In genomic region chr2:46984034-46984433, GRCh38 we compare ENCODE assay signal across 11 cellular contexts. TPM values are rescaled to one million over a fixed set of nuclear protein-coding genes. Genes with fewer than 3 reads are reported as not detected.
DNase-seq lines count a peak whose midpoint lies in the region; FAIRE-seq and TF ChIP-seq lines count a peak whose summit lies in the region.
"Had no signal": no experiment of that assay in that cellular context is flagged by ENCODE, and none has a peak within 500 bp of the region (broad histone marks: within the 10 kb centered on the region; RNA-seq: fewer than 3 reads in every experiment).

No MANE protein-coding gene starts in this region.

- H3K27ac ChIP-seq in PC-9 = peak overlapping the region; percentile 86; the same call in 1 of the 2 replicates
- H3K27ac ChIP-seq in endothelial cell of umbilical vein (ENCODE audit: insufficient read depth, low read depth, low read length) = peak overlapping the region; percentile 1
- H3K27ac ChIP-seq in tibial nerve = peak overlapping the region in 3 of 4 donors; percentile 73 to 95 (median 87)
- peak overlapping the region in 1 of 2 donors; percentile 82 for H3K27ac ChIP-seq in small intestine (ENCODE audit: low read depth in 1 of 2, low read length in 1 of 2)

- H4K20me1 ChIP-seq in PC-9 (ENCODE audit: insufficient read depth) = no peaks in the 10 kb centered on the region
- no peaks in the 10 kb centered on the region for H4K20me1 ChIP-seq in endothelial cell of umbilical vein (replicated peaks; ENCODE audit: control insufficient read depth, extremely low read depth, insufficient read depth, low read length)

- H3K79me2 ChIP-seq in PC-9 (ENCODE audit: low read depth) (peaks cover 46% of the 10 kb centered on the region), endothelial cell of umbilical vein (ENCODE audit: control insufficient read depth, insufficient read depth, low read length) (no peaks in the 10 kb centered on the region)

- H3K4me1 ChIP-seq in PC-9 (replicated peaks; ENCODE audit: insufficient read depth) (peaks cover 68% of the 10 kb centered on the region), endothelial cell of umbilical vein (ENCODE audit: control insufficient read depth, extremely low read depth, insufficient read depth, low read length) (peaks cover 44% of the 10 kb centered on the region), tibial nerve (peaks cover 4 to 85% (median 62%) of the 10 kb centered on the region in 4 donors), small intestine (ENCODE audit: control insufficient read depth in 2 of 2, insufficient read depth in 1 of 2, low read depth in 1 of 2, low read length in 1 of 2) (peaks cover 10 to 14% of the 10 kb centered on the region in 2 donors)

- BruUV-seq in PC-9 (replicated peaks; lab: Mats Ljungman, UMichigan) (no TSS peak), endothelial cell of umbilical vein (replicated peaks; lab: Mats Ljungman, UMichigan) (no TSS peak)

- peaks cover 77% of the 10 kb centered on the region for H3K4me1 Mint-ChIP-seq in activated naive CD4-positive, alpha-beta T cell treated with anti-CD3 and anti-CD28 coated beads for 36 hours (ENCODE audit: low read depth)

- H3K9ac ChIP-seq in endothelial cell of umbilical vein (replicated peaks; ENCODE audit: extremely low read depth, insufficient read depth, low read length) = no peak overlapping the region

- intact Hi-C loops in activated naive CD4-positive, alpha-beta T cell treated with anti-CD3 and anti-CD28 coated beads for 36 hours (cut with micrococcal nuclease) = loop anchor here (2.0 kb wide), 1 partner anchor 419 kb away; the partner anchor contains the start of gene MSH2
- intact Hi-C loops in PC-9 (cut with micrococcal nuclease; ENCODE audit: unreplicated experiment) = no loop called here
- intact Hi-C loops in endothelial cell of umbilical vein (cut with micrococcal nuclease) = no loop called here

- H3K27me3 Mint-ChIP-seq in activated naive CD4-positive, alpha-beta T cell treated with anti-CD3 and anti-CD28 coated beads for 36 hours (ENCODE audit: low read depth) = no peaks in the 10 kb centered on the region

- TF ChIP-seq CTCF in PC-9 (conservative IDR thresholded peaks at IDR 0.05) = no peak
- TF ChIP-seq CTCF in endothelial cell of umbilical vein (IDR thresholded peaks at IDR 0.05; ENCODE audit: extremely low read depth in 1 of 2, insufficient read depth in 1 of 2, low read depth in 1 of 2, low read length in 2 of 2) = no peak
- no peak for TF ChIP-seq CTCF in tibial nerve (IDR thresholded peaks at IDR 0.05)

- no peak overlapping the region for H2AFZ ChIP-seq in PC-9
- no peak overlapping the region for H2AFZ ChIP-seq in endothelial cell of umbilical vein (ENCODE audit: low read depth, low read length)

- no peaks in the 10 kb centered on the region for H3K9me3 ChIP-seq in PC-9 (ENCODE audit: insufficient read depth, low read depth)
- H3K9me3 ChIP-seq in endothelial cell of umbilical vein (replicated peaks; ENCODE audit: control insufficient read depth, insufficient read depth, low read length) = no peaks in the 10 kb centered on the region
- no peaks in the 10 kb centered on the region for H3K9me3 ChIP-seq in tibial nerve
- no peaks in the 10 kb centered on the region for H3K9me3 ChIP-seq in small intestine (ENCODE audit: control insufficient read depth, low read depth)
- H3K9me3 ChIP-seq: HAP-1 had no signal

- H3K4me2 ChIP-seq in PC-9 = no peak overlapping the region
- H3K4me2 ChIP-seq in endothelial cell of umbilical vein (ENCODE audit: insufficient read depth, low read length) = no peak overlapping the region

- H3K27me3 ChIP-seq in PC-9 (ENCODE audit: insufficient read depth, low read depth) (no peaks in the 10 kb centered on the region), endothelial cell of umbilical vein (ENCODE audit: control insufficient read depth in 2 of 2, insufficient read depth in 2 of 2, low read length in 2 of 2) (no peaks in the 10 kb centered on the region), tibial nerve (no peaks in the 10 kb centered on the region), small intestine (ENCODE audit: control insufficient read depth in 2 of 2, insufficient read depth in 2 of 2, low read length in 2 of 2) (no peaks in the 10 kb centered on the region)

- DNase-seq in activated naive CD4-positive, alpha-beta T cell treated with anti-CD3 and anti-CD28 coated beads for 36 hours = no peak
- DNase-seq in activated naive CD4-positive, alpha-beta T cell treated with Interleukin-2 at 50 U/mL for 16 hours = no peak
- DNase-seq in PC-9 (no peak), endothelial cell of umbilical vein (ENCODE audit: low read depth, low spot score) (no peak), tibial nerve (ENCODE audit: low spot score in 2 of 2) (no peak), NCI-H524 treated with DMSO at 0.1 percent for 48 hours (lab: John Stamatoyannopoulos, UW) (no peak), small intestine (no peak), D341Med (ENCODE audit: low spot score) (no peak)
- DNase-seq: stimulated activated naive CD4-positive, alpha-beta T cell had no signal

- 92 to 95% methylated on average over 4 to 5 of the region's 5 CpGs for WGBS in tibial nerve, 2 donors
- WGBS in small intestine, 3 donors = 84 to 92% (median 87%) methylated on average over 5 of the region's 5 CpGs

- POLR2A ChIA-PET in PC-9 (lab: Charles Lee; ENCODE audit: unreplicated experiment) (interaction anchor here (0.7 kb wide), 1 partner anchor 45 kb away, joined by 3 read pairs; no protein-coding TSS in a partner anchor), endothelial cell of umbilical vein (lab: Charles Lee) (no interaction called here)

- H3K9me2 ChIP-seq in PC-9 (ENCODE audit: insufficient read depth) = no peaks in the 10 kb centered on the region

- no peaks in the 10 kb centered on the region; the same call in 1 of the 2 replicates for H3K36me3 ChIP-seq in PC-9 (ENCODE audit: low read depth)
- H3K36me3 ChIP-seq in endothelial cell of umbilical vein (ENCODE audit: control insufficient read depth in 2 of 2, extremely low read depth in 1 of 2, insufficient read depth in 2 of 2, low read length in 2 of 2) = no peaks in the 10 kb centered on the region
- H3K36me3 ChIP-seq in tibial nerve = peaks cover 0 to 38% (median 0%) of the 10 kb centered on the region in 3 donors
- H3K36me3 ChIP-seq in small intestine (ENCODE audit: control insufficient read depth in 2 of 2, insufficient read depth in 2 of 2, low read length in 2 of 2) = peaks cover 2 to 6% of the 10 kb centered on the region in 2 donors

- CTCF ChIA-PET in activated naive CD4-positive, alpha-beta T cell treated with anti-CD3 and anti-CD28 coated beads for 36 hours (lab: Charles Lee) = interaction anchor here (0.6 to 1.4 kb wide), 2 partner anchors 20 to 181 kb away, joined by 3 to 4 read pairs; no protein-coding TSS in a partner anchor
- CTCF ChIA-PET in PC-9 (lab: Charles Lee) = no interaction called here
- CTCF ChIA-PET in endothelial cell of umbilical vein (lab: Charles Lee) = interaction anchor here (0.5 to 1.6 kb wide), 6 partner anchors 10 to 404 kb away, joined by 3 to 6 read pairs (median 4); no protein-coding TSS in a partner anchor

- FAIRE-seq in endothelial cell of umbilical vein (lab: Jason Lieb, UNC) = no peak
- FAIRE-seq in small intestine (lab: Jason Lieb, UNC) = no peak
- FAIRE-seq: colon had no signal

- no peaks in the 10 kb centered on the region for H3K9me1 ChIP-seq in endothelial cell of umbilical vein (replicated peaks; ENCODE audit: control insufficient read depth, extremely low read depth, insufficient read depth, low read length)

- TF ChIP-seq EP300 in tibial nerve (IDR thresholded peaks at IDR 0.05) = no peak

- H3K27ac Mint-ChIP-seq in activated naive CD4-positive, alpha-beta T cell treated with anti-CD3 and anti-CD28 coated beads for 36 hours = peak overlapping the region; percentile 92

- peaks cover 35% of the 10 kb centered on the region for H3K36me3 Mint-ChIP-seq in activated naive CD4-positive, alpha-beta T cell treated with anti-CD3 and anti-CD28 coated beads for 36 hours (ENCODE audit: low read depth)

- H3K4me3 ChIP-seq in PC-9 (no peak overlapping the region), endothelial cell of umbilical vein (replicated peaks in 1 of 3; ENCODE audit: insufficient read depth in 1 of 3, low read depth in 1 of 3, low read length in 3 of 3) (no peak overlapping the region), tibial nerve (no peak overlapping the region), small intestine (ENCODE audit: low read depth in 1 of 2, low read length in 2 of 2) (no peak overlapping the region)
- H3K4me3 ChIP-seq: HAP-1 had no signal

- no peaks in the 10 kb centered on the region for H3K9me3 Mint-ChIP-seq in activated naive CD4-positive, alpha-beta T cell treated with anti-CD3 and anti-CD28 coated beads for 36 hours

- no peak overlapping the region for H3K4me3 Mint-ChIP-seq in activated naive CD4-positive, alpha-beta T cell treated with anti-CD3 and anti-CD28 coated beads for 36 hours

- TF ChIP-seq POLR2A in endothelial cell of umbilical vein (IDR thresholded peaks at IDR 0.05; ENCODE audit: low read depth, low read length) (no peak), tibial nerve (IDR thresholded peaks at IDR 0.05) (no peak)

- dilution Hi-C loops in endothelial cell of umbilical vein (cut with MboI; ENCODE audit: extremely low pct_ligation_motif_present, low sequenced_read_pairs) = no loop called here

- H3F3A ChIP-seq in PC-9 (ENCODE audit: insufficient read depth, low read depth) = peaks cover 40% of the 10 kb centered on the region

TF ChIP-seq in endothelial cell of umbilical vein, 7 proteins besides CTCF, POLR2A, EP300 and RAD21 (continues in another document):
- no peak for TF ChIP-seq EZH2 (IDR thresholded peaks at IDR 0.05; ENCODE audit: borderline replicate concordance, low read depth, low read length, severe bottlenecking)
- no peak for TF ChIP-seq MAX (IDR thresholded peaks at IDR 0.05; ENCODE audit: insufficient read depth, insufficient read length)
- TF ChIP-seq POLR2AphosphoS5 (IDR thresholded peaks at IDR 0.05; ENCODE audit: insufficient read depth, low read depth, low read length) = no peak
- no peak for TF ChIP-seq JUN (IDR thresholded peaks at IDR 0.05; ENCODE audit: borderline replicate concordance, insufficient read depth, insufficient read length, low read depth)

RNA-seq across cellular contexts. Expression of gene TTC7A, which starts 43.0 kb away (rescaled TPM):
- 10 to 100 TPM; 53.1 to 56.7 TPM for total RNA-seq in activated naive CD4-positive, alpha-beta T cell treated with anti-CD3 and anti-CD28 coated beads for 36 hours
- total RNA-seq in PC-9 (2021) (66.8 and 80.9 TPM in 2 replicates), endothelial cell of umbilical vein (11.9 and 13.6 TPM in 2 replicates), tibial nerve (10 to 100 TPM; 37.4 to 59.8 (median 51.7) TPM)
- polyA plus RNA-seq in endothelial cell of umbilical vein (8.0 and 8.2 TPM in 2 replicates), small intestine (10 to 100 TPM; 25.7 to 48.8 (median 39.2) TPM)
- 6.2 and 7.0 TPM in 2 replicates for polyA plus RNA-seq in endothelial cell of umbilical vein (2011; cell fraction: cytosol; rRNA removed)
- polyA plus RNA-seq in endothelial cell of umbilical vein (2011; cell fraction: nucleus; rRNA removed) = 43.6 and 46.2 TPM in 2 replicates
- 8.0 and 11.1 TPM in 2 replicates for polyA plus RNA-seq in endothelial cell of umbilical vein (2012)
- 8.2 and 13.2 TPM in 2 replicates for polyA minus RNA-seq in endothelial cell of umbilical vein
- polyA minus RNA-seq in endothelial cell of umbilical vein (2011; cell fraction: cytosol; rRNA and poly(A)+ RNA removed) = 12.2 TPM
- 14.2 and 15.9 TPM in 2 replicates for polyA minus RNA-seq in endothelial cell of umbilical vein (2011; cell fraction: nucleus; rRNA and poly(A)+ RNA removed)
